In genomic region chr2:164613321-164613982, GRCh38 we compare ENCODE assay signal across 31 cellular contexts. TPM values are rescaled to one million over a fixed set of nuclear protein-coding genes. Genes with fewer than 3 reads are reported as not detected.
"Had no signal": no experiment of that assay in that cellular context is flagged by ENCODE, and none has a peak within 500 bp of the region (broad histone marks: within the 10 kb centered on the region; RNA-seq: fewer than 3 reads in every experiment).

No MANE protein-coding gene starts in this region.

- H3K9me3 ChIP-seq: body of pancreas, colonic mucosa, esophagus squamous epithelium, gastroesophageal sphincter had no signal

- H3K4me1 ChIP-seq: body of pancreas, colonic mucosa, esophagus squamous epithelium, gastroesophageal sphincter had no signal

- H3K36me3 ChIP-seq: cardiac muscle cell, colonic mucosa, esophagus squamous epithelium, gastroesophageal sphincter had no signal

- FAIRE-seq: astrocyte, endometrium, endothelial cell of umbilical vein had no signal

- H3K27ac ChIP-seq: body of pancreas, cardiac muscle cell, colonic mucosa, epithelial cell of prostate, esophagus squamous epithelium, gastroesophageal sphincter had no signal

- H3K4me3 ChIP-seq: body of pancreas, cardiac muscle cell, colonic mucosa, esophagus squamous epithelium, gastroesophageal sphincter had no signal

- H3K27me3 ChIP-seq: body of pancreas, cardiac muscle cell, colonic mucosa, esophagus squamous epithelium, gastroesophageal sphincter had no signal

- ATAC-seq: activated T-cell treated with anti-CD3 and anti-CD28 coated beads, Interleukin-2, amount 50 U/mL, for 4 hours; activated T-helper 17 cell treated with anti-CD3 and anti-CD28 coated beads, Interleukin-2, amount 50 U/mL, for 72 hours; body of pancreas; gastroesophageal sphincter; WTC11 had no signal

- DNase-seq: activated CD4-positive, alpha-beta memory T cell treated with anti-CD3 and anti-CD28 coated beads, Interleukin-2, amount 10 ng/mL, durations not matched to agents 7 days and 5 days; activated CD4-positive, alpha-beta T cell treated with anti-CD3 and anti-CD28 coated beads for 1 hour; activated CD4-positive, alpha-beta T cell treated with anti-CD3 and anti-CD28 coated beads for 4 hours; activated CD4-positive, alpha-beta T cell treated with anti-CD3 and anti-CD28 coated beads, Interleukin-2, amount 10 ng/mL, durations not matched to agents 7 days and 5 days; activated CD4-positive, alpha-beta T cell treated with anti-CD3 and anti-CD28 coated beads, Interleukin-2, amount 50 U/mL, for 4 hours; activated effector memory CD4-positive, alpha-beta T cell treated with Interleukin-2 at 50 U/mL for 16 hours; activated gamma-delta T cell treated with Interleukin-2 at 50 U/mL for 16 hours; activated naive CD4-positive, alpha-beta T cell treated with anti-CD3 and anti-CD28 coated beads, Interleukin-2, amount 50 U/mL, for 16 hours; activated naive CD4-positive, alpha-beta T cell treated with Interleukin-2 at 50 U/mL for 16 hours; activated T-cell treated with anti-CD3 and anti-CD28 coated beads, Interleukin-2, amount 50 U/mL, for 4 hours; amniotic stem cell; anterior cingulate cortex; body of pancreas; central memory CD4-positive, alpha-beta T cell; cerebellar nuclear complex; colonic mucosa; effector CD8-positive, alpha-beta T cell; esophagus squamous epithelium; foreskin melanocyte; head of caudate nucleus; T-helper 2 cell had no signal

RNA-seq across cellular contexts. Expression of gene GRB14, which starts 7.8 kb away (rescaled TPM):
- total RNA-seq: activated CD4-positive, alpha-beta memory T cell treated with anti-CD3 and anti-CD28 coated beads, Interleukin-2, amount 10 ng/mL, durations not matched to agents 7 days and 5 days; activated CD4-positive, alpha-beta T cell treated with anti-CD3 and anti-CD28 coated beads, Interleukin-2, amount 10 ng/mL, durations not matched to agents 7 days and 5 days; activated T-helper 17 cell treated with anti-CD3 and anti-CD28 coated beads, Interleukin-2, amount 50 U/mL, for 72 hours; fibroblast of villous mesenchyme; T-helper 1 cell treated with Interleukin-12 subunit alpha and Interleukin-12 subunit beta and Interleukin-4 antibody, amounts not matched to agents 30 ng/mL and 1 ng/mL, for 36 hours had no signal
